In genomic region chr1:117389779-117390178, GRCh38 we compare ENCODE assay signal across 7 cellular contexts.
"Had no signal": no experiment of that assay in that cellular context is flagged by ENCODE, and none has a peak within 500 bp of the region (broad histone marks: within the 10 kb centered on the region; RNA-seq: fewer than 3 reads in every experiment).

No MANE protein-coding gene starts in this region.

- H3K27ac Mint-ChIP-seq: GM23338, H9, HFFc6, IgD-negative memory B cell had no signal

- H3K9me3 Mint-ChIP-seq: GM23338, H9, HFFc6, IgD-negative memory B cell had no signal

- DNase-seq: H9, HCEC 1CT, HFFc6 had no signal

- H3K4me3 Mint-ChIP-seq: GM23338, H9, HFFc6, IgD-negative memory B cell had no signal

- H3K27me3 Mint-ChIP-seq: IgD-negative memory B cell had no signal

- H3K27ac ChIP-seq: HL-60 had no signal

- H3K4me3 ChIP-seq: GM23338 had no signal

- ATAC-seq: HepG2 had no signal
